Comparison of ENCODE assay signal across 10 cellular contexts in the genomic region with DNA sequence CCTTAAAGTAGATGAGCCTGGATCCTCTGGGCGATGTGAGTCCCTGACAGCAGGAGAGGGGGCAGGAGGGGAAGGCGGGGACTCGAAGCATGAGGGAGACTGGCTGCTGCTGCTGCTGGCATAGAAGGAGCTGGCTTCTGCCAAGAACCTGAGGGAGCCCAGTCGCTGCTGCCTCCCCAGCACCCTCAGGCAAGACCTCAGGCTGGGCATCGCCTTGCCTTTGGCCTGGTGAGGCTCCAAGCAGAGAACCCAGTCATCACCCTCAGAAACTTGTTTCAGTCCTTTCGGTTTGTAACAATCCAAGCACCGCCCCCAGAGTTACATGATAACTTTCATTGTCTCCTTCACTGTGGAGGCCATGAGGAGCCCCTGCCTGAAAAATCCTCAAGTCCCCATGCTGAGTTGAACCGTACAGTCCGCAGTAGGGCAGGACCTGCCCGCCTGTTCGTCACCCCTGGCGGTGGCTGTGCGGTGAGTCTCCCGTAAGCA. TPM values are rescaled to one million over a fixed set of nuclear protein-coding genes. Genes with fewer than 3 reads are reported as not detected.
DNase-seq lines count a peak whose midpoint lies in the region; ATAC-seq and TF ChIP-seq lines count a peak whose summit lies in the region.
"Had no signal": no experiment of that assay in that cellular context is flagged by ENCODE, and none has a peak within 500 bp of the region (broad histone marks: within the 10 kb centered on the region; RNA-seq: fewer than 3 reads in every experiment).

No MANE protein-coding gene starts in this region.

- no peak overlapping the region for H3K27ac ChIP-seq in prostate gland
- H3K27ac ChIP-seq: adrenal gland had no signal

- ATAC-seq in HG02798 (IDR thresholded peaks at IDR 0.05; ENCODE audit: poor library complexity, unreplicated experiment) (no peak), GM18498 (IDR thresholded peaks at IDR 0.05; ENCODE audit: unreplicated experiment) (no peak), GM19328 (IDR thresholded peaks at IDR 0.05; ENCODE audit: unreplicated experiment) (no peak)

- peaks cover 3% of the 10 kb centered on the region for H3K27me3 ChIP-seq in prostate gland (replicated peaks; ENCODE audit: insufficient read depth)
- H3K27me3 ChIP-seq: adrenal gland had no signal

- no peak for TF ChIP-seq POLR2A in prostate gland (IDR thresholded peaks at IDR 0.05)

- H3K4me1 ChIP-seq in prostate gland (replicated peaks): no peaks in the 10 kb centered on the region
- H3K4me1 ChIP-seq: adrenal gland had no signal

- 25% methylated on average over 14 of the region's 14 CpGs for WGBS in prostate gland

- no peaks in the 10 kb centered on the region for H3K9me3 ChIP-seq in prostate gland

- DNase-seq in Daoy (ENCODE audit: low read depth) (peak; percentile 31), OCI-M1 (lab: John Stamatoyannopoulos, UW) (peak; percentile 24), foreskin fibroblast (peak in 1 of 2 donors; percentile 56), prostate gland (ENCODE audit: low spot score) (peak; percentile 3), RKO (ENCODE audit: low spot score) (no peak)
- DNase-seq: naive B cell had no signal

- TF ChIP-seq CTCF in foreskin fibroblast (IDR thresholded peaks at IDR 0.05; ENCODE audit: low read depth, low read length) (no peak), prostate gland (IDR thresholded peaks at IDR 0.05) (no peak)

- intact Hi-C loops in prostate gland (cut with DNase I): no loop called here

- no peaks in the 10 kb centered on the region for H3K36me3 ChIP-seq in prostate gland
- H3K36me3 ChIP-seq: adrenal gland had no signal

- H3K4me3 ChIP-seq in foreskin fibroblast (ENCODE audit: low read depth in 1 of 2, low read length in 2 of 2) (peak overlapping the region; percentile 12 to 52), prostate gland (peak overlapping the region in 1 of 2 donors; percentile 2)
- H3K4me3 ChIP-seq: adrenal gland had no signal

RNA-seq across cellular contexts. Expression of gene POFUT2, which starts 38.8 kb away (rescaled TPM):
- 22.6 and 27.3 TPM in 2 replicates for total RNA-seq in Daoy (2014; rRNA removed; shearing (Covaris generic))
- 10 to 100 TPM; 20.2 to 52.4 TPM for total RNA-seq in prostate gland
